ENCODE assay signal across 7 cellular contexts in the genomic region with DNA sequence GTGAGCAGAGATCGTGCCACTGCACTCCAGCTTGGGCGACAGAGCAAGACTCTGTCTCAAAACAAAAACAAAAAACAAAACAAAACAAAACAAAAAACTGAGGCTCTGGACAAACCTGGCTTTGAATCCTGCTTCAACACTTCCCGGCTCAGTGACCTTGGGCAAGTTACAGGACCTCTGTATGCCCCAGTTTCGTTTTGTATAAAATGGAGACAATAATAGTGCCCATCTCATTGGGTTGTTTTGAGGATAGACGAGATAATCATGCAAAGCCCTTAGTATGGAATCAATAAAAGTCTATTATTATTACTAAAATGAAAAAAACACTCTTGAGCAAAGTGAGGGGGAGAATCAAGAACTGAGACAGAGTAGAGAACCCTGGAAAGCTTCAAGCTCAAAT.
"Had no signal": no experiment of that assay in that cellular context is flagged by ENCODE, and none has a peak within 500 bp of the region (broad histone marks: within the 10 kb centered on the region; RNA-seq: fewer than 3 reads in every experiment).

No MANE protein-coding gene starts in this region.

- H3K4me3 ChIP-seq: K562 had no signal

- FAIRE-seq: HepG2, HTR-8/SVneo, K562 had no signal

- H3K27ac ChIP-seq: HL-60 had no signal

- DNase-seq: IMR-90, KBM-7, KG1 had no signal

- ATAC-seq: HepG2, K562 had no signal
